In the genomic region with DNA sequence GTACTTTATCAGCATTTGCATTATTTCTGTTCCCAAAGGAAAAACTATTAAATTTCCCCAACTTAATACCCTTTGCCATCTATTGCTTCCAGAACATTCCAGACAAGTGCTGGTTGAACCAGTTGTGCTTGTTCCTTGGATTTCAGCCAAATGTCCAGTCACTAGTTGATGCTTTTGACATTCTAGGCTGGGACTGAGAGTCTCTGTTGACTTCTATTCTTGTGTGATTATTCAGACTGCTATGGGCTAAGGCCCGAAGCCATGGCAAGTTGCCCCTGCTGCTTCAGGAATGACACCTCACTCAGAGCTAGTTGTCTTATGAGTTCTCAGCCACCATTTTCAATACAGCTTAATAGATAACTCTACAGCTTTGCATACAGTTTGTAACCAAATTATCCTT, we compare ENCODE assay signal across 10 cellular contexts.
DNase-seq lines count a peak whose midpoint lies in the region; ATAC-seq and TF ChIP-seq lines count a peak whose summit lies in the region.
"Had no signal": no experiment of that assay in that cellular context is flagged by ENCODE, and none has a peak within 500 bp of the region (broad histone marks: within the 10 kb centered on the region; RNA-seq: fewer than 3 reads in every experiment).

No MANE protein-coding gene starts in this region.

- DNase-seq in NCI-H510A (lab: John Stamatoyannopoulos, UW) = peak; percentile 9
- peak; percentile 31 for DNase-seq in choroid plexus epithelial cell (ENCODE audit: low read depth)
- DNase-seq in kidney tubule cell (ENCODE audit: low spot score) = peak; percentile 69
- peak; percentile 81 for DNase-seq in thoracic aorta (ENCODE audit: low spot score)
- no peak for DNase-seq in GM10266 (ENCODE audit: extremely low spot score)
- no peak for DNase-seq in NCI-H774 (lab: John Stamatoyannopoulos, UW)
- DNase-seq: activated naive CD8-positive, alpha-beta T cell treated with anti-CD3 and anti-CD28 coated beads, Interleukin-2, amount 10 ng/mL, durations not matched to agents 7 days and 5 days had no signal

- no peak for TF ChIP-seq CTCF in choroid plexus epithelial cell (conservative IDR thresholded peaks at IDR 0.05; ENCODE audit: low read depth, low read length)
- no peak for TF ChIP-seq CTCF in thoracic aorta (IDR thresholded peaks at IDR 0.05)
- TF ChIP-seq CTCF in GM10266 (IDR thresholded peaks at IDR 0.05; ENCODE audit: control insufficient read depth, insufficient read depth, low read depth, missing control alignments) = no peak

- H3K27me3 ChIP-seq in thoracic aorta (replicated peaks; ENCODE audit: insufficient read depth) = no peaks in the 10 kb centered on the region

- no peak overlapping the region for H3K4me3 ChIP-seq in choroid plexus epithelial cell (ENCODE audit: low read depth, low read length)
- H3K4me3 ChIP-seq in thoracic aorta = no peak overlapping the region
- H3K4me3 ChIP-seq: K562 had no signal

- peak; percentile 97 for ATAC-seq in thoracic aorta (ENCODE audit: insufficient number of reproducible peaks, low FRiP score, low read depth)
- no peak for ATAC-seq in HG03175 (IDR thresholded peaks at IDR 0.05; ENCODE audit: unreplicated experiment)
- ATAC-seq: K562, Panc1 had no signal

- H3K27ac ChIP-seq in thoracic aorta = peak overlapping the region; percentile 64 to 74

- H3K4me1 ChIP-seq in thoracic aorta (ENCODE audit: control insufficient read depth in 1 of 2, low read depth in 2 of 2) = peaks cover 10 to 25% of the 10 kb centered on the region in 2 donors

- no peaks in the 10 kb centered on the region for H3K9me3 ChIP-seq in thoracic aorta

- H3K36me3 ChIP-seq in thoracic aorta = no peaks in the 10 kb centered on the region

Comparison
In these comparisons a context has a peak if more than half of its experiments do, and no peak if none do; other contexts are left out.
1. DNase-seq: peak in NCI-H510A (single experiment), choroid plexus epithelial cell (single experiment), kidney tubule cell (single experiment) and thoracic aorta (single experiment); none in GM10266 (single experiment) and NCI-H774 (single experiment).